Comparison of ENCODE assay signal across 15 cellular contexts in the genomic region with DNA sequence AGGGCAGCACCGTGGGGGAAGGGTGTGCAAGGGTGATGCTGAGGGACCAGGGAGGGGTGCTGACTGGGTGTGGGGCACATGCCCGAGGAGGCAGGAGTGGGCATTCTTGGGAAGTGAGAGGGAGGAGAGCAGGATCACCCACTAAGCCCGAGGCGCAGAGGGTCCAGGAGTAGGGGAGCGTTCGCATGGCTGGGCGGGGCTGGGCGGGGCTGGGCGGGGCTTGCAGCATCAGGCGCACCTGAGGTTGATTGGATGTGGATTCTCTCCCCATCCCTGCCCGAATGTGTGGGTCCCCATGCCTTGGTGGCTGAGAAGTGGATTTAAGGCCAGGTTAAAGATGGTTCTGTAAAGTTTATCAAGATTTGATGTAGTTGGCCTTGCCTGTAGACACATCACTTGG. TPM values are rescaled to one million over a fixed set of nuclear protein-coding genes. Genes with fewer than 3 reads are reported as not detected.
DNase-seq lines count a peak whose midpoint lies in the region; ATAC-seq lines count a peak whose summit lies in the region.
"Had no signal": no experiment of that assay in that cellular context is flagged by ENCODE, and none has a peak within 500 bp of the region (broad histone marks: within the 10 kb centered on the region; RNA-seq: fewer than 3 reads in every experiment).

No MANE protein-coding gene starts in this region.

- H3K4me3 ChIP-seq in H7 (ENCODE audit: insufficient read depth, low read depth, low read length) = no peak overlapping the region
- H3K4me3 ChIP-seq: GM23248, psoas muscle had no signal

- CTCF ChIA-PET in activated CD8-positive, alpha-beta memory T cell treated with anti-CD3 and anti-CD28 coated beads, Interleukin-2, amount 10 ng/mL, durations not matched to agents 7 days and 5 days (lab: Charles Lee) = no interaction called here

- H3K27me3 ChIP-seq in H7 (ENCODE audit: control insufficient read depth, insufficient read depth, low read length) = no peaks in the 10 kb centered on the region

- H3K36me3 Mint-ChIP-seq in T-helper 17 cell (ENCODE audit: low read depth) = peaks cover 3% of the 10 kb centered on the region
- peaks cover 12% of the 10 kb centered on the region for H3K36me3 Mint-ChIP-seq in activated CD8-positive, alpha-beta memory T cell treated with anti-CD3 and anti-CD28 coated beads, Interleukin-2, amount 10 ng/mL, durations not matched to agents 7 days and 5 days

- peak overlapping the region; percentile 49 for H3K27ac Mint-ChIP-seq in T-helper 17 cell
- H3K27ac Mint-ChIP-seq in stimulated activated naive CD8-positive, alpha-beta T cell treated with anti-CD3 and anti-CD28 coated beads, Interleukin-15, amount 100 ng/mL, for 72 hours = peak overlapping the region; percentile 8 to 31
- no peak overlapping the region for H3K27ac Mint-ChIP-seq in activated CD8-positive, alpha-beta memory T cell treated with anti-CD3 and anti-CD28 coated beads, Interleukin-2, amount 10 ng/mL, durations not matched to agents 7 days and 5 days

- H3K4me3 Mint-ChIP-seq in T-helper 17 cell = no peak overlapping the region
- H3K4me3 Mint-ChIP-seq in stimulated activated naive CD8-positive, alpha-beta T cell treated with anti-CD3 and anti-CD28 coated beads, Interleukin-15, amount 100 ng/mL, for 72 hours = peak overlapping the region in 1 of 2 donors; percentile 14
- H3K4me3 Mint-ChIP-seq in activated CD8-positive, alpha-beta memory T cell treated with anti-CD3 and anti-CD28 coated beads, Interleukin-2, amount 10 ng/mL, durations not matched to agents 7 days and 5 days = no peak overlapping the region

- no peaks in the 10 kb centered on the region for H3K9me3 ChIP-seq in T-helper 17 cell (ENCODE audit: control insufficient read depth, low read length, poor library complexity, severe bottlenecking)
- H3K9me3 ChIP-seq: psoas muscle had no signal

- H3K36me3 ChIP-seq in H7 (replicated peaks; ENCODE audit: control insufficient read depth, insufficient read depth, low read length) = no peaks in the 10 kb centered on the region

- no peak for ATAC-seq in T-helper 17 cell
- ATAC-seq in stimulated activated naive CD8-positive, alpha-beta T cell treated with anti-CD3 and anti-CD28 coated beads, Interleukin-15, amount 100 ng/mL, for 72 hours = no peak
- ATAC-seq in activated CD8-positive, alpha-beta memory T cell treated with anti-CD3 and anti-CD28 coated beads, Interleukin-2, amount 10 ng/mL, durations not matched to agents 7 days and 5 days = no peak

- no peaks in the 10 kb centered on the region for H3K27me3 Mint-ChIP-seq in T-helper 17 cell
- no peaks in the 10 kb centered on the region for H3K27me3 Mint-ChIP-seq in stimulated activated naive CD8-positive, alpha-beta T cell treated with anti-CD3 and anti-CD28 coated beads, Interleukin-15, amount 100 ng/mL, for 72 hours
- H3K27me3 Mint-ChIP-seq in activated CD8-positive, alpha-beta memory T cell treated with anti-CD3 and anti-CD28 coated beads, Interleukin-2, amount 10 ng/mL, durations not matched to agents 7 days and 5 days = no peaks in the 10 kb centered on the region

- DNase-seq in H7 = peak; percentile 84
- no peak for DNase-seq in T-helper 17 cell
- DNase-seq in iPS-NIHi11 (ENCODE audit: low spot score) = peak; percentile 48
- no peak for DNase-seq in stimulated activated naive CD8-positive, alpha-beta T cell treated with anti-CD3 and anti-CD28 coated beads, Interleukin-15, amount 100 ng/mL, for 72 hours
- no peak for DNase-seq in activated CD8-positive, alpha-beta memory T cell treated with anti-CD3 and anti-CD28 coated beads, Interleukin-2, amount 10 ng/mL, durations not matched to agents 7 days and 5 days
- DNase-seq in stimulated activated CD4-positive, alpha-beta T cell treated with anti-CD3 and anti-CD28 coated beads, Interleukin-2, amount 100 ng/mL, for 24 hours = no peak
- DNase-seq in NCI-H524 (lab: John Stamatoyannopoulos, UW) = no peak
- DNase-seq: activated CD4-positive, CD25-positive, alpha-beta regulatory T cell; C1 segment of cervical spinal cord; cortex of kidney; DMS79; erythroblast; MV-4-11; psoas muscle had no signal

- H3K9me3 Mint-ChIP-seq in stimulated activated naive CD8-positive, alpha-beta T cell treated with anti-CD3 and anti-CD28 coated beads, Interleukin-15, amount 100 ng/mL, for 72 hours = no peaks in the 10 kb centered on the region
- H3K9me3 Mint-ChIP-seq in activated CD8-positive, alpha-beta memory T cell treated with anti-CD3 and anti-CD28 coated beads, Interleukin-2, amount 10 ng/mL, durations not matched to agents 7 days and 5 days (ENCODE audit: low read depth) = no peaks in the 10 kb centered on the region

- peaks cover 45% of the 10 kb centered on the region for H3K4me1 Mint-ChIP-seq in T-helper 17 cell
- H3K4me1 Mint-ChIP-seq in stimulated activated naive CD8-positive, alpha-beta T cell treated with anti-CD3 and anti-CD28 coated beads, Interleukin-15, amount 100 ng/mL, for 72 hours = peaks cover 80% of the 10 kb centered on the region
- peaks cover 32% of the 10 kb centered on the region for H3K4me1 Mint-ChIP-seq in activated CD8-positive, alpha-beta memory T cell treated with anti-CD3 and anti-CD28 coated beads, Interleukin-2, amount 10 ng/mL, durations not matched to agents 7 days and 5 days

RNA-seq across cellular contexts. Expression of a gene that starts 14.2 kb away (rescaled TPM):
- 37.3 and 39.3 TPM in 2 replicates for total RNA-seq in H7 (2014; rRNA removed; shearing (Covaris generic))
- total RNA-seq in T-helper 17 cell = 10 to 100 TPM; 46.9 to 47.9 TPM
- 10 to 100 TPM; 36.1 to 48.7 TPM for total RNA-seq in activated CD8-positive, alpha-beta memory T cell treated with anti-CD3 and anti-CD28 coated beads, Interleukin-2, amount 10 ng/mL, durations not matched to agents 7 days and 5 days

RNA-seq across cellular contexts. Expression of a gene that starts 29.1 kb away (rescaled TPM):
- total RNA-seq in H7 (2014; rRNA removed; shearing (Covaris generic)) = not detected in 2 replicates
- not detected for total RNA-seq in T-helper 17 cell
- not detected for total RNA-seq in activated CD8-positive, alpha-beta memory T cell treated with anti-CD3 and anti-CD28 coated beads, Interleukin-2, amount 10 ng/mL, durations not matched to agents 7 days and 5 days
- total RNA-seq: GM23248 had no signal

Comparison
In these comparisons a context has a peak if more than half of its experiments do, and no peak if none do; other contexts are left out.
1. DNase-seq: peak in H7 (single experiment) and iPS-NIHi11 (single experiment); none in T-helper 17 cell (0 of 3), stimulated activated naive CD8-positive, alpha-beta T cell treated with anti-CD3 and anti-CD28 coated beads, Interleukin-15, amount 100 ng/mL, for 72 hours (0 of 2), activated CD8-positive, alpha-beta memory T cell treated with anti-CD3 and anti-CD28 coated beads, Interleukin-2, amount 10 ng/mL, durations not matched to agents 7 days and 5 days (single experiment), stimulated activated CD4-positive, alpha-beta T cell treated with anti-CD3 and anti-CD28 coated beads, Interleukin-2, amount 100 ng/mL, for 24 hours (0 of 2) and NCI-H524 (0 of 2).